Comparison of ENCODE assay signal across 8 cellular contexts in genomic region chr7:138979226-138979979, GRCh38. TPM values are rescaled to one million over a fixed set of nuclear protein-coding genes. Genes with fewer than 3 reads are reported as not detected.
A peak's percentile ranks its signal among the peaks of the same experiment; 100 is the strongest.
DNase-seq lines count a peak whose midpoint lies in the region; ATAC-seq and TF ChIP-seq lines count a peak whose summit lies in the region.

No MANE protein-coding gene starts in this region.

- no peak for TF ChIP-seq CTCF in LNCaP clone FGC (IDR thresholded peaks at IDR 0.05; ENCODE audit: control insufficient read depth, extremely low read depth, insufficient read depth)
- peak; percentile 34 for TF ChIP-seq CTCF in retinal pigment epithelial cell (conservative IDR thresholded peaks at IDR 0.05; ENCODE audit: low read depth, low read length)
- TF ChIP-seq CTCF in ovary (IDR thresholded peaks at IDR 0.05): no peak

- H3K9me3 ChIP-seq in endocrine pancreas (ENCODE audit: control insufficient read depth, low read length) (no peaks in the 10 kb centered on the region), ovary (no peaks in the 10 kb centered on the region)

- no peak for TF ChIP-seq POLR2A in ovary (IDR thresholded peaks at IDR 0.05)

- ATAC-seq in GM19463 (IDR thresholded peaks at IDR 0.05; ENCODE audit: unreplicated experiment): no peak

- H3K36me3 ChIP-seq in endocrine pancreas (ENCODE audit: control insufficient read depth, insufficient read depth, low read length): no peaks in the 10 kb centered on the region
- no peaks in the 10 kb centered on the region for H3K36me3 ChIP-seq in ovary

- H3K9ac ChIP-seq in endocrine pancreas (ENCODE audit: control insufficient read depth, insufficient read depth, low read length): no peak overlapping the region

- peak; percentile 13 for DNase-seq in activated CD4-positive, alpha-beta T cell treated with anti-CD3 and anti-CD28 coated beads for 48 hours
- no peak for DNase-seq in activated CD4-positive, alpha-beta T cell treated with anti-CD3 and anti-CD28 coated beads for 4 hours
- DNase-seq in LNCaP clone FGC (ENCODE audit: low read depth) (no peak), retinal pigment epithelial cell (ENCODE audit: low read depth) (no peak), ovary (no peak), MV-4-11 (lab: John Stamatoyannopoulos, UW) (no peak)

- intact Hi-C loops in ovary (cut with DNase I): no loop called here

- H3K4me1 ChIP-seq in endocrine pancreas (ENCODE audit: control insufficient read depth, insufficient read depth, low read length) (no peaks in the 10 kb centered on the region), ovary (ENCODE audit: insufficient read depth) (peaks cover 2% of the 10 kb centered on the region)

- 89 to 91% (median 91%) methylated on average over 6 of the region's 6 CpGs for WGBS in ovary, 3 donors

- no peak overlapping the region for H3K27ac ChIP-seq in ovary

- H3K4me3 ChIP-seq in LNCaP clone FGC (ENCODE audit: low read depth, low read length) (peak overlapping the region; percentile 75), endocrine pancreas (ENCODE audit: control insufficient read depth, insufficient read depth, low read length) (peak overlapping the region; percentile 73), retinal pigment epithelial cell (ENCODE audit: low read length) (peak overlapping the region; percentile 83), ovary (no peak overlapping the region)

- TF ChIP-seq EP300 in ovary (IDR thresholded peaks at IDR 0.05): no peak

- H3K27me3 ChIP-seq in endocrine pancreas (ENCODE audit: control insufficient read depth, insufficient read depth, low read length) (no peaks in the 10 kb centered on the region), ovary (no peaks in the 10 kb centered on the region)

RNA-seq across cellular contexts. Expression of gene KIAA1549, which starts 1.8 kb away (rescaled TPM):
- total RNA-seq in ovary: 1 to 10 TPM; 1.3 to 5.0 (median 4.0) TPM
- 1 to 10 TPM; 1.2 to 2.5 TPM for polyA plus RNA-seq in ovary

RNA-seq across cellular contexts. Expression of gene ZC3HAV1L, which starts 56.4 kb away (rescaled TPM):
- 10 to 100 TPM; 21.3 to 46.4 (median 25.2) TPM for total RNA-seq in ovary
- 1 to 10 TPM; 2.6 to 7.0 TPM for polyA plus RNA-seq in ovary
